In genomic region chr18:48314694-48315093, GRCh38 we compare ENCODE assay signal across 2 cellular contexts.
TF ChIP-seq lines count a peak whose summit lies in the region.

No MANE protein-coding gene starts in this region.

TF ChIP-seq in neural cell, 6 proteins besides CTCF, POLR2A, EP300 and RAD21 (continued from another document):
- TF ChIP-seq REST (IDR thresholded peaks at IDR 0.05; ENCODE audit: borderline replicate concordance) (no peak), SMC3 (conservative IDR thresholded peaks at IDR 0.05; ENCODE audit: poor library complexity) (no peak)
TF ChIP-seq in neural cell: peak in this region for 0.

TF ChIP-seq in HepG2, 621 proteins besides CTCF, POLR2A, EP300 and RAD21 (continued from another document):
- TF ChIP-seq LRRFIP1 (CRISPR knock-in tag; conservative IDR thresholded peaks at IDR 0.05) (no peak), CBX1 (IDR thresholded peaks at IDR 0.05; ENCODE audit: low read depth) (no peak), ZNF44 (CRISPR knock-in tag; IDR thresholded peaks at IDR 0.05) (no peak)
